9 cellular contexts compared by ENCODE assay signal in the genomic region with DNA sequence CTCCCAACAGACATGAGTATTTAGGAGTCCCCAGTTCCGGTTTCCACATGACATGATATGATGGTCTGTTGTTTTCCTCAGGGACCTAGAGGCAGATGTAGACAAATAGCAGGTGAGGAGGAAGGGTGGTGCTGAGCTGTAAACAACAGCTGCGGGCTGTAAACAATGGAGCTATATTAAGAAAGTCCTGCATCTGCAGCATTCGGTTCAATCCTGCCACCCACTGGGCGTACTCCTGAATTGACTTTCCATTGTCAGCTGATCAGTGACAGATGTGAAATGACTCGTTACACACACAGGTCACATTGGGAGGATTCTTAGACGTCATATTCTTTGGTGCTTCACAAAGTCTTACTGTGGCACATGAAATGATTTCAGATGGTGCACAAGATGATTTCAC. TPM values are rescaled to one million over a fixed set of nuclear protein-coding genes. Genes with fewer than 3 reads are reported as not detected.
A peak's percentile ranks its signal among the peaks of the same experiment; 100 is the strongest.
DNase-seq lines count a peak whose midpoint lies in the region; ATAC-seq, FAIRE-seq and TF ChIP-seq lines count a peak whose summit lies in the region.
"Had no signal": no experiment of that assay in that cellular context is flagged by ENCODE, and none has a peak within 500 bp of the region (broad histone marks: within the 10 kb centered on the region; RNA-seq: fewer than 3 reads in every experiment).

No MANE protein-coding gene starts in this region.

- no peak overlapping the region for H3K27ac ChIP-seq in A549
- H3K27ac ChIP-seq in Karpas-422 (ENCODE audit: low read length), result no peak overlapping the region
- H3K27ac ChIP-seq in smooth muscle cell (ENCODE audit: low read depth), result no peak overlapping the region

- H3F3A ChIP-seq in smooth muscle cell (ENCODE audit: low read depth), result no peaks in the 10 kb centered on the region

- H3K27me3 Mint-ChIP-seq in T-helper 2 cell treated with Interferon-gamma antibody and Interleukin-4, amounts not matched to agents 5 μg/mL and 100 μg/mL, for 36 hours (ENCODE audit: low read depth), result peaks cover 14% of the 10 kb centered on the region

- no peaks in the 10 kb centered on the region for H4K20me1 ChIP-seq in Karpas-422 (ENCODE audit: insufficient read depth, low read depth, low read length)
- no peaks in the 10 kb centered on the region for H4K20me1 ChIP-seq in smooth muscle cell (ENCODE audit: low read depth)

- H3K27me3 ChIP-seq in Karpas-422 (ENCODE audit: low read length), result no peaks in the 10 kb centered on the region
- no peaks in the 10 kb centered on the region for H3K27me3 ChIP-seq in smooth muscle cell (ENCODE audit: low read depth)

- DNase-seq in A549 (ENCODE audit: low read depth in 1 of 2, low spot score in 1 of 2) (peak in 1 of 2 experiments; percentile 54), GM12865 (ENCODE audit: low read depth) (peak; percentile 77), HCEC 1CT (peak; percentile 60), Karpas-422 (peak; percentile 48), glomerular visceral epithelial cell (ENCODE audit: extremely low spot score) (peak; percentile 7), smooth muscle cell (lab: John Stamatoyannopoulos, UW; ENCODE audit: unreplicated experiment) (no peak)
- peak; percentile 43 for DNase-seq in T-helper 2 cell treated with Interferon-gamma antibody and Interleukin-4, amounts not matched to agents 5 μg/mL and 100 μg/mL, for 36 hours (ENCODE audit: low spot score)
- peak; percentile 9 for DNase-seq in stimulated activated CD4-positive, alpha-beta T cell treated with anti-CD3 and anti-CD28 coated beads, Interleukin-4, amount 100 ng/mL, for 24 hours

- ATAC-seq in A549, result peak; percentile 84 to 88

- peaks cover 10% of the 10 kb centered on the region for H3K4me1 Mint-ChIP-seq in T-helper 2 cell treated with Interferon-gamma antibody and Interleukin-4, amounts not matched to agents 5 μg/mL and 100 μg/mL, for 36 hours (ENCODE audit: low read depth)

- no peaks in the 10 kb centered on the region for H3K9me3 Mint-ChIP-seq in T-helper 2 cell treated with Interferon-gamma antibody and Interleukin-4, amounts not matched to agents 5 μg/mL and 100 μg/mL, for 36 hours

- no peaks in the 10 kb centered on the region for H3K9me2 ChIP-seq in Karpas-422 (replicated peaks; ENCODE audit: insufficient read depth, low read length)

- FAIRE-seq in A549 (lab: Jason Lieb, UNC), result peak; percentile 54

- no peak overlapping the region for H3K4me2 ChIP-seq in A549
- no peak overlapping the region for H3K4me2 ChIP-seq in Karpas-422 (ENCODE audit: low read depth, low read length, poor library complexity, severe bottlenecking)
- H3K4me2 ChIP-seq in smooth muscle cell, result no peak overlapping the region

- H3K36me3 ChIP-seq in Karpas-422 (ENCODE audit: insufficient read depth, low read length), result no peaks in the 10 kb centered on the region
- H3K36me3 ChIP-seq in smooth muscle cell (ENCODE audit: low read depth), result no peaks in the 10 kb centered on the region

- TF ChIP-seq POLR2A in A549 (IDR thresholded peaks at IDR 0.05; ENCODE audit: low read length), result no peak

- no peak overlapping the region for H3K27ac Mint-ChIP-seq in T-helper 2 cell treated with Interferon-gamma antibody and Interleukin-4, amounts not matched to agents 5 μg/mL and 100 μg/mL, for 36 hours

- 11% methylated on average over 6 of the region's 6 CpGs for WGBS in A549 (ENCODE audit: missing lambda C conversion rate)
- WGBS in smooth muscle cell (ENCODE audit: low lambda C conversion rate), result 53% methylated on average over 6 of the region's 6 CpGs

- no peak overlapping the region for H3K9ac ChIP-seq in Karpas-422 (ENCODE audit: low read length)
- no peak overlapping the region for H3K9ac ChIP-seq in smooth muscle cell (ENCODE audit: low read depth)

- H3K4me3 ChIP-seq in A549 (no peak overlapping the region), GM12865 (ENCODE audit: low read depth, low read length) (no peak overlapping the region), Karpas-422 (ENCODE audit: low read length) (no peak overlapping the region), smooth muscle cell (no peak overlapping the region)

- H3K79me2 ChIP-seq in Karpas-422 (ENCODE audit: low read length) (no peaks in the 10 kb centered on the region), smooth muscle cell (ENCODE audit: low read depth) (no peaks in the 10 kb centered on the region)

- no peak overlapping the region for H3K4me3 Mint-ChIP-seq in T-helper 2 cell treated with Interferon-gamma antibody and Interleukin-4, amounts not matched to agents 5 μg/mL and 100 μg/mL, for 36 hours

- TF ChIP-seq RAD21 in A549 (conservative IDR thresholded peaks at IDR 0.05 in 1 of 2, IDR thresholded peaks at IDR 0.05 in 1 of 2), result peak; percentile 17 to 38; a peak in 2 of 5 replicates

- H3K4me1 ChIP-seq in A549, result no peaks in the 10 kb centered on the region
- no peaks in the 10 kb centered on the region for H3K4me1 ChIP-seq in Karpas-422 (ENCODE audit: low read length)
- no peaks in the 10 kb centered on the region for H3K4me1 ChIP-seq in smooth muscle cell (ENCODE audit: low read depth)

- H2AFZ ChIP-seq in Karpas-422 (ENCODE audit: low read length), result no peak overlapping the region
- no peak overlapping the region for H2AFZ ChIP-seq in smooth muscle cell (ENCODE audit: low read depth)

- 0 out of 3 replicates have a peak, but pooled peaks have one; percentile 4 for TF ChIP-seq CTCF in A549 (IDR thresholded peaks at IDR 0.05)
- TF ChIP-seq CTCF in GM12865 (IDR thresholded peaks at IDR 0.05; ENCODE audit: insufficient read depth, low read depth, low read length, missing control alignments), result peak; percentile 49
- no peak for TF ChIP-seq CTCF in smooth muscle cell (IDR thresholded peaks at IDR 0.05; ENCODE audit: borderline replicate concordance, insufficient read depth, poor library complexity, severe bottlenecking)

- POLR2A ChIA-PET in A549 (lab: Yijun Ruan, JAX), result interaction anchor here (1.1 kb wide), 1 partner anchor 31 kb away, joined by 3 read pairs; a partner anchor contains a TSS

- TF ChIP-seq EP300 in A549 (IDR thresholded peaks at IDR 0.05), result no peak

- H3K36me3 Mint-ChIP-seq in T-helper 2 cell treated with Interferon-gamma antibody and Interleukin-4, amounts not matched to agents 5 μg/mL and 100 μg/mL, for 36 hours (ENCODE audit: low read depth), result no peaks in the 10 kb centered on the region

- H3K9me3 ChIP-seq in A549 (no peaks in the 10 kb centered on the region), Karpas-422 (ENCODE audit: low read length) (no peaks in the 10 kb centered on the region), smooth muscle cell (replicated peaks; ENCODE audit: low read depth) (no peaks in the 10 kb centered on the region)

- CTCF ChIA-PET in A549 (lab: Yijun Ruan, JAX), result interaction anchor here (0.6 to 1.1 kb wide), 3 partner anchors 27 to 253 kb away, joined by 3 to 4 read pairs (median 3); no protein-coding TSS in a partner anchor

TF ChIP-seq in A549, 52 proteins besides CTCF, POLR2A, EP300 and RAD21 (continues in another document):
- TF ChIP-seq CEBPB (IDR thresholded peaks at IDR 0.05) (no peak), JUNB (IDR thresholded peaks at IDR 0.05) (no peak), RFX5 (IDR thresholded peaks at IDR 0.05) (no peak), RCOR1 (IDR thresholded peaks at IDR 0.05; ENCODE audit: low read depth, low read length) (no peak), MYC (IDR thresholded peaks at IDR 0.05; ENCODE audit: borderline replicate concordance, low read length) (no peak), HOXA7 (CRISPR knock-in tag; IDR thresholded peaks at IDR 0.05) (no peak), ZFP36 (IDR thresholded peaks at IDR 0.05; ENCODE audit: borderline replicate concordance, partially characterized antibody) (no peak)
- TF ChIP-seq, protein P1, sequence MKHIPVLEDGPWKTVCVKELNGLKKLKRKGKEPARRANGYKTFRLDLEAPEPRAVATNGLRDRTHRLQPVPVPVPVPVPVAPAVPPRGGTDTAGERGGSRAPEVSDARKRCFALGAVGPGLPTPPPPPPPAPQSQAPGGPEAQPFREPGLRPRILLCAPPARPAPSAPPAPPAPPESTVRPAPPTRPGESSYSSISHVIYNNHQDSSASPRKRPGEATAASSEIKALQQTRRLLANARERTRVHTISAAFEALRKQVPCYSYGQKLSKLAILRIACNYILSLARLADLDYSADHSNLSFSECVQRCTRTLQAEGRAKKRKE (CRISPR knock-in tag; IDR thresholded peaks at IDR 0.05; ENCODE audit: low read depth), result no peak

RNA-seq across cellular contexts. Expression of a gene that starts 26.8 kb away (rescaled TPM):
- polyA plus RNA-seq in A549 (2011; rRNA removed) (0.43 and 0.44 TPM in 2 replicates), A549 (2017; fragmentation: RNase III; extraction: RNeasy Plus Mini Kit Qiagen cat#74134 plus additional on column Dnase treatment) (0.18 to 0.29 TPM (median 0.24 TPM) in 3 replicates), smooth muscle cell (0.86 and 1.7 TPM in 2 replicates)
- 0.05 TPM in 2 replicates for polyA plus RNA-seq in A549 (2012; cell fraction: cytosol; rRNA removed)
- 0.01 TPM in 2 replicates for polyA plus RNA-seq in A549 (2012; cell fraction: nucleus; rRNA removed)
- 0.19 and 0.25 TPM in 2 replicates for polyA minus RNA-seq in A549 (2011; rRNA and poly(A)+ RNA removed)
- 0.34 and 0.72 TPM in 2 replicates for total RNA-seq in Karpas-422 (2014; rRNA removed; shearing (Covaris generic); ENCODE audit: low replicate concordance)
- total RNA-seq in smooth muscle cell, result 2.7 and 3.7 TPM in 2 replicates

RNA-seq across cellular contexts. Expression of a gene that starts 30.9 kb away (rescaled TPM):
- polyA plus RNA-seq in A549 (2011; rRNA removed) (9.6 and 11.6 TPM in 2 replicates), A549 (2017; fragmentation: RNase III; extraction: RNeasy Plus Mini Kit Qiagen cat#74134 plus additional on column Dnase treatment) (4.3 to 4.9 TPM (median 4.6 TPM) in 3 replicates), smooth muscle cell (9.9 and 14.7 TPM in 2 replicates)
- 2.5 and 3.6 TPM in 2 replicates for polyA plus RNA-seq in A549 (2012; cell fraction: cytosol; rRNA removed)
- polyA plus RNA-seq in A549 (2012; cell fraction: nucleus; rRNA removed), result 2.4 and 3.3 TPM in 2 replicates
- polyA minus RNA-seq in A549 (2011; rRNA and poly(A)+ RNA removed), result 11.5 and 11.6 TPM in 2 replicates
- total RNA-seq in Karpas-422 (2014; rRNA removed; shearing (Covaris generic); ENCODE audit: low replicate concordance), result 8.7 and 13.2 TPM in 2 replicates
- 18.9 and 19.7 TPM in 2 replicates for total RNA-seq in smooth muscle cell

RNA-seq across cellular contexts. Expression of a gene that starts 53.3 kb away (rescaled TPM):
- polyA plus RNA-seq in A549 (2011; rRNA removed) (38.7 and 52.4 TPM in 2 replicates), A549 (2017; fragmentation: RNase III; extraction: RNeasy Plus Mini Kit Qiagen cat#74134 plus additional on column Dnase treatment) (33.6 to 38.7 TPM (median 34.7 TPM) in 3 replicates), smooth muscle cell (24.7 and 33.1 TPM in 2 replicates)
- polyA plus RNA-seq in A549 (2012; cell fraction: cytosol; rRNA removed), result 11.8 and 15.7 TPM in 2 replicates
- 2.4 and 4.1 TPM in 2 replicates for polyA plus RNA-seq in A549 (2012; cell fraction: nucleus; rRNA removed)
- polyA minus RNA-seq in A549 (2011; rRNA and poly(A)+ RNA removed), result 2.7 and 4.1 TPM in 2 replicates
- total RNA-seq in Karpas-422 (2014; rRNA removed; shearing (Covaris generic); ENCODE audit: low replicate concordance), result not detected in 2 replicates
- 17.8 and 41.8 TPM in 2 replicates for total RNA-seq in smooth muscle cell
- polyA plus RNA-seq: IgD-negative memory B cell had no signal

RNA-seq across cellular contexts. Expression of a gene that starts 57.0 kb away (rescaled TPM):
- not detected in 2 replicates for polyA plus RNA-seq in A549 (2011; rRNA removed)
- polyA plus RNA-seq in A549 (2012; cell fraction: cytosol; rRNA removed), result not detected in 2 replicates
- polyA plus RNA-seq in A549 (2012; cell fraction: nucleus; rRNA removed), result not detected in 2 replicates
- not detected in 3 replicates for polyA plus RNA-seq in A549 (2017; fragmentation: RNase III; extraction: RNeasy Plus Mini Kit Qiagen cat#74134 plus additional on column Dnase treatment)
- not detected in 2 replicates for polyA minus RNA-seq in A549 (2011; rRNA and poly(A)+ RNA removed)
- not detected in 2 replicates for total RNA-seq in Karpas-422 (2014; rRNA removed; shearing (Covaris generic); ENCODE audit: low replicate concordance)
- total RNA-seq in smooth muscle cell, result not detected in 2 replicates
- not detected in 2 replicates for polyA plus RNA-seq in smooth muscle cell
- polyA plus RNA-seq: IgD-negative memory B cell had no signal

Comparison
In these comparisons a context has a peak if more than half of its experiments do, and no peak if none do; other contexts are left out.
1. RNA of a gene that starts 53.3 kb away (total RNA-seq): 17.8 to 41.8 TPM in smooth muscle cell; not detected in Karpas-422; every median in the first group is over 10 times any median in the second.